In genomic region chr6:101083533-101084172, GRCh38 we compare ENCODE assay signal across 1 cellular context.
TF ChIP-seq lines count a peak whose summit lies in the region.

No MANE protein-coding gene starts in this region.

TF ChIP-seq in HEK293, 187 proteins besides CTCF, POLR2A, EP300 and RAD21 (continued from another document):
- TF ChIP-seq ZNF280C (tag by site-specific recombination; IDR thresholded peaks at IDR 0.05) (no peak), PRDM6 (tag by site-specific recombination; IDR thresholded peaks at IDR 0.05) (peak; percentile 32; the same call in 1 of the 2 replicates), ZNF596 (tag by site-specific recombination; IDR thresholded peaks at IDR 0.05) (no peak), YY1 (tag by site-specific recombination; IDR thresholded peaks at IDR 0.05) (no peak), OSR2 (tag by site-specific recombination; IDR thresholded peaks at IDR 0.05) (peak; percentile 64), ZNF791 (tag by site-specific recombination; IDR thresholded peaks at IDR 0.05) (no peak), ZNF2 (tag by site-specific recombination; IDR thresholded peaks at IDR 0.05) (no peak), SP3 (tag by site-specific recombination; IDR thresholded peaks at IDR 0.05) (no peak), ELK4 (IDR thresholded peaks at IDR 0.05; ENCODE audit: borderline replicate concordance, low read depth, low read length) (no peak), ZNF184 (tag by site-specific recombination; IDR thresholded peaks at IDR 0.05) (0 out of 2 replicates have a peak, but pooled peaks have one; percentile 38), SP7 (tag by site-specific recombination; IDR thresholded peaks at IDR 0.05) (peak; percentile 43; the same call in 1 of the 2 replicates), WT1 (tag by site-specific recombination; IDR thresholded peaks at IDR 0.05) (peak; percentile 69; the same call in 1 of the 2 replicates)
